Comparison of ENCODE assay signal across 25 cellular contexts in genomic region chr12:28974890-28975289, GRCh38.
DNase-seq lines count a peak whose midpoint lies in the region; ATAC-seq, FAIRE-seq and TF ChIP-seq lines count a peak whose summit lies in the region.
"Had no signal": no experiment of that assay in that cellular context is flagged by ENCODE, and none has a peak within 500 bp of the region (broad histone marks: within the 10 kb centered on the region; RNA-seq: fewer than 3 reads in every experiment).

No MANE protein-coding gene starts in this region.

- no CpG with 5 or more reads among the region's 1 CpG for WGBS in IMR-90 (ENCODE audit: extremely low coverage in 2 of 2, insufficient read length in 1 of 2), 2 experiments
- 100% methylated on average over 1 of the region's 1 CpG; no CpG with 5 or more reads in 1 of the 2 experiments for WGBS in H1 (ENCODE audit: extremely low coverage in 1 of 2, insufficient coverage in 1 of 2, insufficient read length in 1 of 2, insufficient replicate concordance in 2 of 2, low coverage in 1 of 2, low lambda C conversion rate in 2 of 2, missing lambda C conversion rate in 1 of 2), 2 experiments

- in situ Hi-C loops in IMR-90 (cut with MboI; ENCODE audit: low sequenced_read_pairs), result loop anchor here (25.0 kb wide), 1 partner anchor 1238 kb away; no protein-coding TSS in a partner anchor

- H3K27ac ChIP-seq in IMR-90 (ENCODE audit: insufficient read depth, low read length) (no peak overlapping the region), astrocyte (ENCODE audit: low read depth, low read length) (no peak overlapping the region), H1 (ENCODE audit: low read depth, low read length) (no peak overlapping the region)
- H3K27ac ChIP-seq: A549; BLaER1 treated with 17β-estradiol and CSF1 and Interleukin-3, amounts not matched to agents 10 nM and 100 nM; GM23248 had no signal

- peak; percentile 40 for DNase-seq in HCEC 1CT
- DNase-seq in IMR-90, result no peak
- DNase-seq in astrocyte (ENCODE audit: low read depth), result no peak
- DNase-seq in H1 (ENCODE audit: low read depth in 1 of 2, low spot score in 2 of 2), result no peak
- DNase-seq in SKM-1 (lab: John Stamatoyannopoulos, UW; ENCODE audit: unreplicated experiment), result no peak
- DNase-seq in NCI-H1417 treated with DMSO at 0.1 percent for 48 hours (lab: John Stamatoyannopoulos, UW), result no peak
- DNase-seq in T1000 (lab: John Stamatoyannopoulos, UW), result no peak
- DNase-seq: 8988T; ACHN; AML-193; BE2C; CD4-positive, alpha-beta T cell; CD8-positive, alpha-beta memory T cell; DMS 273 treated with DMSO at 0.1 percent for 48 hours; DMS79; GDM1; H9 had no signal

- no peaks in the 10 kb centered on the region; the same call in 1 of the 2 replicates for H3K9me1 ChIP-seq in IMR-90 (ENCODE audit: insufficient read depth, low read length)

- H3K56ac ChIP-seq in IMR-90 (ENCODE audit: extremely low read depth, insufficient read depth, low read length), result no peak overlapping the region
- no peak overlapping the region for H3K56ac ChIP-seq in H1 (replicated peaks; ENCODE audit: insufficient read length, low read depth, low read length)

- no peaks in the 10 kb centered on the region for H3K79me1 ChIP-seq in IMR-90 (ENCODE audit: low read depth in 1 of 2, low read length in 2 of 2)
- H3K79me1 ChIP-seq in H1 (ENCODE audit: low read depth, low read length), result no peaks in the 10 kb centered on the region

- H3K4ac ChIP-seq in IMR-90 (ENCODE audit: low read depth, low read length), result peak overlapping the region; percentile 57; the same call in 1 of the 2 replicates
- no peak overlapping the region for H3K4ac ChIP-seq in H1 (replicated peaks; ENCODE audit: insufficient read length, low read depth, low read length)

- H2BK120ac ChIP-seq in IMR-90 (ENCODE audit: low read depth, low read length) (peak overlapping the region; percentile 80), H1 (replicated peaks; ENCODE audit: low read depth, low read length) (no peak overlapping the region)

- no peak overlapping the region for H3K4me3 ChIP-seq in IMR-90 (ENCODE audit: insufficient read depth, low read depth, low read length)
- no peak overlapping the region for H3K4me3 ChIP-seq in astrocyte (ENCODE audit: insufficient read depth, low read depth, low read length)
- H3K4me3 ChIP-seq in H1 (ENCODE audit: extremely low read depth in 1 of 4, insufficient read depth in 2 of 4, low read depth in 3 of 4, low read length in 4 of 4), result no peak overlapping the region
- H3K4me3 ChIP-seq: A549; BLaER1 treated with 17β-estradiol and CSF1 and Interleukin-3, amounts not matched to agents 10 nM and 100 nM; GM12878; GM23248 had no signal

- no peaks in the 10 kb centered on the region for H3K27me3 Mint-ChIP-seq in astrocyte (ENCODE audit: low read depth, unreplicated experiment)

- TF ChIP-seq CTCF in IMR-90 (conservative IDR thresholded peaks at IDR 0.05; ENCODE audit: low read depth, low read length) (no peak), astrocyte (IDR thresholded peaks at IDR 0.05; ENCODE audit: insufficient read depth, low read depth, low read length) (no peak), H1 (IDR thresholded peaks at IDR 0.05; ENCODE audit: control extremely low read depth in 1 of 3, insufficient read depth in 1 of 3, low read depth in 1 of 3, low read length in 3 of 3) (no peak)

- H3K27ac Mint-ChIP-seq in astrocyte (ENCODE audit: unreplicated experiment), result peak overlapping the region; percentile 35
- H3K27ac Mint-ChIP-seq: CD14-positive monocyte; CD4-positive, alpha-beta T cell; CD8-positive, alpha-beta memory T cell had no signal

- H4K5ac ChIP-seq in IMR-90 (ENCODE audit: low read depth, low read length) (peak overlapping the region; percentile 84; the same call in 1 of the 2 replicates), H1 (ENCODE audit: insufficient read length, low read depth, low read length) (no peak overlapping the region)

- H3K9ac ChIP-seq in IMR-90 (ENCODE audit: low read depth, low read length) (no peak overlapping the region), astrocyte (ENCODE audit: low read length) (no peak overlapping the region), H1 (replicated peaks in 1 of 4; ENCODE audit: extremely low read depth in 1 of 4, low read depth in 3 of 4, low read length in 3 of 4) (no peak overlapping the region)
- H3K9ac ChIP-seq: BLaER1 treated with 17β-estradiol and CSF1 and Interleukin-3, amounts not matched to agents 10 nM and 100 nM; GM23248 had no signal

- H3K14ac ChIP-seq in IMR-90 (replicated peaks; ENCODE audit: low read depth, low read length), result peak overlapping the region; percentile 90
- H3K14ac ChIP-seq in H1 (ENCODE audit: insufficient read length), result no peak overlapping the region

- POLR2A ChIA-PET in IMR-90 (lab: Charles Lee; ENCODE audit: unreplicated experiment) (no interaction called here), H1 (lab: Charles Lee; ENCODE audit: partially characterized antibody) (no interaction called here)

- H2BK20ac ChIP-seq in IMR-90 (ENCODE audit: low read depth, low read length), result peak overlapping the region; percentile 83
- H2BK20ac ChIP-seq in H1 (ENCODE audit: low read length), result no peak overlapping the region

- CTCF ChIA-PET in IMR-90 (lab: Yijun Ruan, JAX) (interaction anchor here (0.7 kb wide), 1 partner anchor 44 kb away, joined by 3 read pairs; no protein-coding TSS in a partner anchor), H1 (lab: Charles Lee; ENCODE audit: partially characterized antibody) (interaction anchor here (0.7 to 1.2 kb wide), 2 partner anchors 24 to 100 kb away, joined by 3 read pairs; no protein-coding TSS in a partner anchor)

- H3K4me2 ChIP-seq in IMR-90 (ENCODE audit: low read depth, low read length), result no peak overlapping the region
- no peak overlapping the region for H3K4me2 ChIP-seq in astrocyte (ENCODE audit: low read length)
- no peak overlapping the region for H3K4me2 ChIP-seq in H1 (ENCODE audit: insufficient read depth in 1 of 2, low read depth in 2 of 2, low read length in 2 of 2)
- H3K4me2 ChIP-seq: A549; BLaER1 treated with 17β-estradiol and CSF1 and Interleukin-3, amounts not matched to agents 10 nM and 100 nM had no signal

- no peaks in the 10 kb centered on the region for H4K20me1 ChIP-seq in IMR-90 (ENCODE audit: insufficient read depth, low read length)
- H4K20me1 ChIP-seq in astrocyte (ENCODE audit: insufficient read depth, low read length), result no peaks in the 10 kb centered on the region
- H4K20me1 ChIP-seq in H1 (replicated peaks in 1 of 2; ENCODE audit: control insufficient read depth in 1 of 2, insufficient read depth in 2 of 2, low read length in 2 of 2), result no peaks in the 10 kb centered on the region
- H4K20me1 ChIP-seq: BLaER1 treated with 17β-estradiol and CSF1 and Interleukin-3, amounts not matched to agents 10 nM and 100 nM had no signal

- no peaks in the 10 kb centered on the region for H3K9me3 Mint-ChIP-seq in astrocyte (ENCODE audit: unreplicated experiment)
- H3K9me3 Mint-ChIP-seq: CD4-positive, alpha-beta T cell; CD8-positive, alpha-beta memory T cell; H9 had no signal

- TF ChIP-seq RAD21 in IMR-90 (IDR thresholded peaks at IDR 0.05; ENCODE audit: low read length), result no peak
- TF ChIP-seq RAD21 in H1 (IDR thresholded peaks at IDR 0.05 in 1 of 2, conservative IDR thresholded peaks at IDR 0.05 in 1 of 2; ENCODE audit: low read depth in 2 of 2, low read length in 2 of 2), result no peak

- no peak for TF ChIP-seq POLR2A in IMR-90 (IDR thresholded peaks at IDR 0.05; ENCODE audit: low read depth, low read length)
- TF ChIP-seq POLR2A in H1 (IDR thresholded peaks at IDR 0.05; ENCODE audit: control extremely low read depth in 1 of 2, low read depth in 2 of 2, low read length in 2 of 2), result no peak

- H3K9me3 ChIP-seq in IMR-90 (ENCODE audit: control insufficient read depth, insufficient read depth, low read length), result no peaks in the 10 kb centered on the region
- no peaks in the 10 kb centered on the region for H3K9me3 ChIP-seq in astrocyte (ENCODE audit: insufficient read depth, low read depth, low read length)
- no peaks in the 10 kb centered on the region for H3K9me3 ChIP-seq in H1 (ENCODE audit: insufficient read depth in 2 of 2, low read depth in 1 of 2, low read length in 1 of 2)
- H3K9me3 ChIP-seq: A549; BE2C; BLaER1 treated with 17β-estradiol and CSF1 and Interleukin-3, amounts not matched to agents 10 nM and 100 nM had no signal

- H3K23me2 ChIP-seq in H1 (ENCODE audit: low read depth, low read length), result no peaks in the 10 kb centered on the region

- H2AK9ac ChIP-seq in IMR-90 (replicated peaks; ENCODE audit: low read depth, low read length, poor library complexity), result no peak overlapping the region

- no peak overlapping the region for H2BK12ac ChIP-seq in H1 (ENCODE audit: low read depth, low read length)

- dilution Hi-C loops in IMR-90 (cut with HindIII; ENCODE audit: low sequenced_read_pairs, unreplicated experiment), result no loop called here

- no TSS peak for BruUV-seq in IMR-90 (replicated peaks; lab: Mats Ljungman, UMichigan)

- H2BK5ac ChIP-seq in IMR-90 (ENCODE audit: low read depth, low read length, poor library complexity, severe bottlenecking) (peak overlapping the region; percentile 74), H1 (ENCODE audit: low read depth, low read length) (no peak overlapping the region)

- intact Hi-C loops in IMR-90 (cut with micrococcal nuclease), result no loop called here

- ATAC-seq in IMR-90 (ENCODE audit: low read depth) (no peak), HG02623 (IDR thresholded peaks at IDR 0.05; ENCODE audit: unreplicated experiment) (no peak)
- ATAC-seq: A549, GM12878 had no signal

- H2BK15ac ChIP-seq in IMR-90 (ENCODE audit: low read depth, low read length), result no peak overlapping the region
- H2BK15ac ChIP-seq in H1 (ENCODE audit: low read length), result no peak overlapping the region

- H3K4me1 Mint-ChIP-seq in astrocyte (ENCODE audit: low read depth, unreplicated experiment), result peaks cover 26% of the 10 kb centered on the region
- H3K4me1 Mint-ChIP-seq: CD14-positive monocyte; CD8-positive, alpha-beta memory T cell had no signal

- no peak for TF ChIP-seq EP300 in H1 (IDR thresholded peaks at IDR 0.05; ENCODE audit: borderline replicate concordance in 1 of 2, low read depth in 2 of 2, low read length in 2 of 2)

- no peak overlapping the region for H2AK5ac ChIP-seq in IMR-90 (ENCODE audit: low read depth, low read length)
- no peak overlapping the region for H2AK5ac ChIP-seq in H1 (ENCODE audit: low read depth, low read length)

- FAIRE-seq in astrocyte (lab: Jason Lieb, UNC) (no peak), H1 (lab: Jason Lieb, UNC) (no peak)
- FAIRE-seq: A549, D721Med, GM12878, GM19239 had no signal

- H3K79me2 ChIP-seq in astrocyte (ENCODE audit: insufficient read depth, low read length) (no peaks in the 10 kb centered on the region), H1 (ENCODE audit: control insufficient read depth in 1 of 2, insufficient read depth in 2 of 2, low read length in 2 of 2) (no peaks in the 10 kb centered on the region)

- peak overlapping the region; percentile 98 for H3K18ac ChIP-seq in IMR-90 (ENCODE audit: low read depth, low read length)
- no peak overlapping the region for H3K18ac ChIP-seq in H1 (ENCODE audit: extremely low read depth, low read length)

- H3K36me3 ChIP-seq in IMR-90 (ENCODE audit: control insufficient read depth, insufficient read depth, low read length) (no peaks in the 10 kb centered on the region), astrocyte (ENCODE audit: insufficient read depth, low read length) (no peaks in the 10 kb centered on the region), H1 (ENCODE audit: control insufficient read depth in 2 of 4, insufficient read depth in 4 of 4, low read length in 3 of 4) (no peaks in the 10 kb centered on the region)
- H3K36me3 ChIP-seq: BE2C; BLaER1 treated with 17β-estradiol and CSF1 and Interleukin-3, amounts not matched to agents 10 nM and 100 nM had no signal

- H4K8ac ChIP-seq in IMR-90 (ENCODE audit: low read depth in 2 of 2, low read length in 2 of 2) (0 out of 4 replicates have a peak overlapping the region, but pooled peaks of 1 of the 2 experiments have one; percentile 19), H1 (ENCODE audit: extremely low read depth, insufficient read depth, low read length) (no peak overlapping the region)

- H3K4me1 ChIP-seq in IMR-90 (ENCODE audit: control insufficient read depth, insufficient read depth, low read length) (peaks cover 8% of the 10 kb centered on the region), astrocyte (ENCODE audit: insufficient read depth, low read length) (no peaks in the 10 kb centered on the region), H1 (replicated peaks in 1 of 4; ENCODE audit: control insufficient read depth in 3 of 4, insufficient read depth in 4 of 4, low read length in 3 of 4) (no peaks in the 10 kb centered on the region)
- H3K4me1 ChIP-seq: A549; BE2C; BLaER1 treated with 17β-estradiol and CSF1 and Interleukin-3, amounts not matched to agents 10 nM and 100 nM had no signal

- H3K4me3 Mint-ChIP-seq in astrocyte (ENCODE audit: unreplicated experiment), result no peak overlapping the region
- H3K4me3 Mint-ChIP-seq: CD14-positive monocyte; CD4-positive, alpha-beta T cell; CD8-positive, alpha-beta memory T cell; H9 had no signal

- H2AFZ ChIP-seq in IMR-90 (replicated peaks; ENCODE audit: low read length, poor library complexity), result no peak overlapping the region
- H2AFZ ChIP-seq in astrocyte (ENCODE audit: low read depth, low read length), result no peak overlapping the region
- no peak overlapping the region for H2AFZ ChIP-seq in H1 (ENCODE audit: low read length)
- H2AFZ ChIP-seq: GM23248 had no signal

- H3K23ac ChIP-seq in IMR-90 (ENCODE audit: low read depth, low read length) (peak overlapping the region; percentile 61; the same call in 1 of the 2 replicates), H1 (ENCODE audit: insufficient read length) (no peak overlapping the region)

- H4K91ac ChIP-seq in IMR-90 (ENCODE audit: insufficient read depth, low read depth, low read length), result peak overlapping the region; percentile 48; the same call in 1 of the 2 replicates
- no peak overlapping the region for H4K91ac ChIP-seq in H1 (replicated peaks; ENCODE audit: insufficient read length, low read length)

- no peaks in the 10 kb centered on the region for H3K36me3 Mint-ChIP-seq in astrocyte (ENCODE audit: low read depth, unreplicated experiment)
- H3K36me3 Mint-ChIP-seq: CD14-positive monocyte; CD8-positive, alpha-beta memory T cell had no signal

- no peaks in the 10 kb centered on the region for H3K27me3 ChIP-seq in IMR-90 (ENCODE audit: control insufficient read depth, insufficient read depth, low read length)
- H3K27me3 ChIP-seq in astrocyte (ENCODE audit: insufficient read depth, low read length), result no peaks in the 10 kb centered on the region
- H3K27me3 ChIP-seq in H1 (replicated peaks in 1 of 4; ENCODE audit: control insufficient read depth in 3 of 4, extremely low read depth in 1 of 4, insufficient read depth in 3 of 4, low read length in 3 of 4), result no peaks in the 10 kb centered on the region
- H3K27me3 ChIP-seq: BE2C; BLaER1 treated with 17β-estradiol and CSF1 and Interleukin-3, amounts not matched to agents 10 nM and 100 nM had no signal
